26 cellular contexts compared by ENCODE assay signal in genomic region chr11:26928636-26929035, GRCh38.
"Had no signal": no experiment of that assay in that cellular context is flagged by ENCODE, and none has a peak within 500 bp of the region (broad histone marks: within the 10 kb centered on the region; RNA-seq: fewer than 3 reads in every experiment).

No MANE protein-coding gene starts in this region.

- H3K9ac ChIP-seq: neural progenitor cell, parathyroid adenoma had no signal

- H3K4me3 Mint-ChIP-seq: effector memory CD8-positive, alpha-beta T cell; naive thymus-derived CD4-positive, alpha-beta T cell; nephron; neural progenitor cell; stimulated activated naive B cell treated with anti-CD40 and anti-IgM and Interleukin-4, amounts not matched to agents 10 μg/mL and 1 μg/mL and 100 μg/mL, for 72 hours; stimulated activated naive CD8-positive, alpha-beta T cell treated with anti-CD3 and anti-CD28 coated beads, Interleukin-15, Interleukin-2, amounts not matched to agents 100 ng/mL and 50 ng/mL, for 24 hours had no signal

- DNase-seq: effector memory CD8-positive, alpha-beta T cell; erythroblast; esophagus squamous epithelium; heart left ventricle; hippocampal formation; left cardiac atrium; left lung; mesendoderm; midbrain; naive thymus-derived CD4-positive, alpha-beta T cell; spleen; stimulated activated naive B cell treated with anti-CD40 and anti-IgM and Interleukin-4, amounts not matched to agents 10 μg/mL and 1 μg/mL and 100 μg/mL, for 72 hours; trophoblast cell had no signal

- FAIRE-seq: endometrium, frontal cortex, islet of Langerhans had no signal

- H3K27me3 ChIP-seq: esophagus squamous epithelium, heart left ventricle, left lung, right atrium auricular region, spleen, suprapubic skin, vagina had no signal

- H3K4me1 ChIP-seq: esophagus squamous epithelium, left lung, neural progenitor cell, parathyroid adenoma, right atrium auricular region, spleen had no signal

- H3K9me3 ChIP-seq: esophagus squamous epithelium, vagina had no signal

- H3K36me3 Mint-ChIP-seq: naive thymus-derived CD4-positive, alpha-beta T cell; stimulated activated naive B cell treated with anti-CD40 and anti-IgM and Interleukin-4, amounts not matched to agents 10 μg/mL and 1 μg/mL and 100 μg/mL, for 72 hours had no signal

- H3K27me3 Mint-ChIP-seq: effector memory CD8-positive, alpha-beta T cell; naive thymus-derived CD4-positive, alpha-beta T cell; stimulated activated naive B cell treated with anti-CD40 and anti-IgM and Interleukin-4, amounts not matched to agents 10 μg/mL and 1 μg/mL and 100 μg/mL, for 72 hours; stimulated activated naive CD8-positive, alpha-beta T cell treated with anti-CD3 and anti-CD28 coated beads, Interleukin-15, Interleukin-2, amounts not matched to agents 100 ng/mL and 50 ng/mL, for 24 hours had no signal

- H3K4me3 ChIP-seq: coronary artery, esophagus squamous epithelium, heart left ventricle, left lung, neural progenitor cell, right atrium auricular region, spleen, suprapubic skin, vagina had no signal

- H3K4me1 Mint-ChIP-seq: naive thymus-derived CD4-positive, alpha-beta T cell; stimulated activated naive B cell treated with anti-CD40 and anti-IgM and Interleukin-4, amounts not matched to agents 10 μg/mL and 1 μg/mL and 100 μg/mL, for 72 hours had no signal

- H3K27ac ChIP-seq: coronary artery, esophagus squamous epithelium, left lung, neural progenitor cell, parathyroid adenoma, right atrium auricular region, spleen, suprapubic skin had no signal

- H3K36me3 ChIP-seq: esophagus squamous epithelium, heart left ventricle, left lung, neural progenitor cell, right atrium auricular region, spleen, suprapubic skin, vagina had no signal

- H3K27ac Mint-ChIP-seq: effector memory CD8-positive, alpha-beta T cell; naive thymus-derived CD4-positive, alpha-beta T cell; nephron; neural progenitor cell; progenitor cell of endocrine pancreas; stimulated activated naive B cell treated with anti-CD40 and anti-IgM and Interleukin-4, amounts not matched to agents 10 μg/mL and 1 μg/mL and 100 μg/mL, for 72 hours; stimulated activated naive CD8-positive, alpha-beta T cell treated with anti-CD3 and anti-CD28 coated beads, Interleukin-15, Interleukin-2, amounts not matched to agents 100 ng/mL and 50 ng/mL, for 24 hours had no signal

- H3K4me2 ChIP-seq: neural progenitor cell had no signal

- ATAC-seq: effector memory CD8-positive, alpha-beta T cell; heart left ventricle; left cardiac atrium; left lung; naive thymus-derived CD4-positive, alpha-beta T cell; sciatic nerve; stimulated activated naive B cell treated with anti-CD40 and anti-IgM and Interleukin-4, amounts not matched to agents 10 μg/mL and 1 μg/mL and 100 μg/mL, for 72 hours had no signal

- H2AFZ ChIP-seq: neural progenitor cell, parathyroid adenoma had no signal

- H3K79me2 ChIP-seq: parathyroid adenoma had no signal
